ENCODE assay signal across 10 cellular contexts in the genomic region with DNA sequence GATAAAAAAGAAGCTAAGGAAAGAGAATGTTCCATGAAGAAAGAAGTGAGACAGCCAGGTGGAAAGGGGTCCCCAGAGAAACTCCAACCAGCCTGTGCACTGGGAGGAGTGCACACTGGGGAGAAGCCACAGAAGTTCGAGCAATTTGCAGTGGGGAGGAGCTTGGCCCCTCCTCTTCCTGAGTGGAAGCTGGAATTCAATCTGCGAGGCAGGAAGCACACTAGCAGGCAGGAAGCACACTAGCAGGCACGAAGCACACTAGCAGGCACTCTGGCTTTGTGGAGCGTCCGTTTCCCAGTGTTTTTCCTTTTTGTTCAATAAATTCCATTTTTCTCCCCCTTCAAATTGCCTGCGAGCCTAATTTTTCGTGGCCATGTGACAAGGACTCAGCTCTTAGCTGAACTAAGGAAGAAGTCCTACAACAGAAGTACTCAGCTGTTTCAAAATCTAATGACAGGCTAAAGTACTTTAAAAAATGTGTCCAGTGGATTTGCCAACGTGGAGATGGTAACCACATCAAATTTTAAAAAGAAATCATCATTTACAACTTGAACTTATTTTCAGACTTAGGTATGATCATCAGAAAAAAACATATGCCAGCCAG. TPM values are rescaled to one million over a fixed set of nuclear protein-coding genes. Genes with fewer than 3 reads are reported as not detected.
DNase-seq lines count a peak whose midpoint lies in the region; ATAC-seq and TF ChIP-seq lines count a peak whose summit lies in the region.
"Had no signal": no experiment of that assay in that cellular context is flagged by ENCODE, and none has a peak within 500 bp of the region (broad histone marks: within the 10 kb centered on the region; RNA-seq: fewer than 3 reads in every experiment).

No MANE protein-coding gene starts in this region.

- no peak for TF ChIP-seq CTCF in HFFc6 (IDR thresholded peaks at IDR 0.05)

- intact Hi-C loops in left cardiac atrium (cut with DNase I) = no loop called here

- no peaks in the 10 kb centered on the region for H3K9me3 Mint-ChIP-seq in HFFc6
- no peaks in the 10 kb centered on the region for H3K9me3 Mint-ChIP-seq in activated CD8-positive, alpha-beta T cell treated with anti-CD3 and anti-CD28 coated beads, Interleukin-2, amount 10 ng/mL, durations not matched to agents 7 days and 5 days (ENCODE audit: insufficient read depth)
- H3K9me3 Mint-ChIP-seq: activated B cell treated with CpG ODN at 0.5 μM for 24 hours, naive B cell had no signal

- H3K27me3 Mint-ChIP-seq in HFFc6 (ENCODE audit: insufficient read depth) = no peaks in the 10 kb centered on the region
- no peaks in the 10 kb centered on the region for H3K27me3 Mint-ChIP-seq in activated CD8-positive, alpha-beta T cell treated with anti-CD3 and anti-CD28 coated beads, Interleukin-2, amount 10 ng/mL, durations not matched to agents 7 days and 5 days (ENCODE audit: low read depth)
- H3K27me3 Mint-ChIP-seq: activated B cell treated with CpG ODN at 0.5 μM for 24 hours, naive B cell had no signal

- no peaks in the 10 kb centered on the region for H3K4me1 ChIP-seq in skeletal muscle tissue (ENCODE audit: control insufficient read depth in 3 of 3, insufficient read depth in 3 of 3, low read length in 3 of 3)

- H3K27ac Mint-ChIP-seq in HFFc6 = peak overlapping the region; percentile 81
- peak overlapping the region; percentile 67 for H3K27ac Mint-ChIP-seq in activated CD8-positive, alpha-beta T cell treated with anti-CD3 and anti-CD28 coated beads, Interleukin-2, amount 10 ng/mL, durations not matched to agents 7 days and 5 days
- H3K27ac Mint-ChIP-seq: activated B cell treated with CpG ODN at 0.5 μM for 24 hours had no signal

- TF ChIP-seq POLR2A in erythroblast (IDR thresholded peaks at IDR 0.05; ENCODE audit: low read length) = no peak

- CTCF ChIA-PET in activated CD8-positive, alpha-beta T cell treated with anti-CD3 and anti-CD28 coated beads, Interleukin-2, amount 10 ng/mL, durations not matched to agents 7 days and 5 days (lab: Charles Lee) = no interaction called here

- no peak for ATAC-seq in activated CD8-positive, alpha-beta T cell treated with anti-CD3 and anti-CD28 coated beads, Interleukin-2, amount 10 ng/mL, durations not matched to agents 7 days and 5 days
- ATAC-seq in left cardiac atrium = peak; percentile 96

- H3K36me3 ChIP-seq in skeletal muscle tissue (ENCODE audit: control insufficient read depth in 3 of 3, insufficient read depth in 3 of 3, low read length in 3 of 3) = peaks cover 3 to 16% (median 11%) of the 10 kb centered on the region in 3 donors

- H3K27ac ChIP-seq in skeletal muscle tissue (ENCODE audit: low read depth, low read length) = peak overlapping the region; percentile 62

- H3K4me3 Mint-ChIP-seq in HFFc6 = peak overlapping the region; percentile 23; the same call in 1 of the 2 replicates
- H3K4me3 Mint-ChIP-seq in activated CD8-positive, alpha-beta T cell treated with anti-CD3 and anti-CD28 coated beads, Interleukin-2, amount 10 ng/mL, durations not matched to agents 7 days and 5 days = no peak overlapping the region
- H3K4me3 Mint-ChIP-seq: activated B cell treated with CpG ODN at 0.5 μM for 24 hours, naive B cell had no signal

- no peak overlapping the region for H3K4me3 ChIP-seq in skeletal muscle tissue (ENCODE audit: low read length in 3 of 3)

- H3K9me3 ChIP-seq in skeletal muscle tissue (ENCODE audit: control insufficient read depth in 3 of 3, low read length in 3 of 3) = no peaks in the 10 kb centered on the region

- H3K9ac ChIP-seq in skeletal muscle tissue (ENCODE audit: low read depth in 1 of 3, low read length in 3 of 3) = peak overlapping the region; percentile 0 to 69 (median 45)

- H3K27me3 ChIP-seq in skeletal muscle tissue (ENCODE audit: control insufficient read depth in 3 of 3, insufficient read depth in 3 of 3, low read length in 3 of 3) = no peaks in the 10 kb centered on the region

- POLR2A ChIA-PET in activated CD8-positive, alpha-beta T cell treated with anti-CD3 and anti-CD28 coated beads, Interleukin-2, amount 10 ng/mL, durations not matched to agents 7 days and 5 days (lab: Charles Lee) = interaction anchor here (1.4 kb wide), 1 partner anchor 23 kb away, joined by 5 read pairs; the partner anchor contains the start of gene CEP76

- H3K36me3 Mint-ChIP-seq in HFFc6 (ENCODE audit: low read depth) = peaks cover 3% of the 10 kb centered on the region
- H3K36me3 Mint-ChIP-seq in activated CD8-positive, alpha-beta T cell treated with anti-CD3 and anti-CD28 coated beads, Interleukin-2, amount 10 ng/mL, durations not matched to agents 7 days and 5 days (ENCODE audit: low read depth) = peaks cover 28% of the 10 kb centered on the region

- H3K4me1 Mint-ChIP-seq in HFFc6 (ENCODE audit: low read depth) = peaks cover 11% of the 10 kb centered on the region
- H3K4me1 Mint-ChIP-seq in activated CD8-positive, alpha-beta T cell treated with anti-CD3 and anti-CD28 coated beads, Interleukin-2, amount 10 ng/mL, durations not matched to agents 7 days and 5 days (ENCODE audit: low read depth) = peaks cover 10% of the 10 kb centered on the region
- H3K4me1 Mint-ChIP-seq: activated B cell treated with CpG ODN at 0.5 μM for 24 hours, naive B cell had no signal

- DNase-seq in HFFc6 = no peak
- no peak for DNase-seq in activated CD8-positive, alpha-beta T cell treated with anti-CD3 and anti-CD28 coated beads, Interleukin-2, amount 10 ng/mL, durations not matched to agents 7 days and 5 days
- DNase-seq in left cardiac atrium = peak; percentile 78
- DNase-seq in NCI-H1436 treated with DMSO at 0.1 percent for 48 hours (lab: John Stamatoyannopoulos, UW) = no peak
- DNase-seq in GOT3 (lab: John Stamatoyannopoulos, UW) = no peak
- DNase-seq in RKO (ENCODE audit: low spot score) = no peak
- DNase-seq in erythroblast (lab: John Stamatoyannopoulos, UW) = no peak
- DNase-seq: activated B cell treated with CpG ODN at 0.5 μM for 24 hours, naive B cell had no signal

RNA-seq across cellular contexts. Expression of gene SPIRE1, which starts 21.4 kb away (rescaled TPM):
- total RNA-seq in HFFc6 (2021; fragmentation: NEBNext Ultra II Directional; extraction: Animal tissue kit (Norgen Biotek cat#: 25700)) = 10 to 100 TPM; 22.2 to 33.7 (median 28.2) TPM
- 1 to 10 TPM; 2.5 to 2.7 TPM for total RNA-seq in activated CD8-positive, alpha-beta T cell treated with anti-CD3 and anti-CD28 coated beads, Interleukin-2, amount 10 ng/mL, durations not matched to agents 7 days and 5 days
- total RNA-seq in left cardiac atrium (10 to 100 TPM; 31.5 to 46.4 TPM), skeletal muscle tissue (15.1 TPM)

RNA-seq across cellular contexts. Expression of gene CEP76, which starts 23.2 kb away (rescaled TPM):
- total RNA-seq in HFFc6 (2021; fragmentation: NEBNext Ultra II Directional; extraction: Animal tissue kit (Norgen Biotek cat#: 25700)) = 1 to 10 TPM; 5.5 to 8.0 (median 7.6) TPM
- 10 to 100 TPM; 12.9 to 17.2 TPM for total RNA-seq in activated CD8-positive, alpha-beta T cell treated with anti-CD3 and anti-CD28 coated beads, Interleukin-2, amount 10 ng/mL, durations not matched to agents 7 days and 5 days
- total RNA-seq in left cardiac atrium (1 to 10 TPM; 3.9 to 5.7 TPM), skeletal muscle tissue (8.4 TPM)

RNA-seq across cellular contexts. Expression of gene PSMG2, which starts 23.6 kb away (rescaled TPM):
- total RNA-seq in HFFc6 (2021; fragmentation: NEBNext Ultra II Directional; extraction: Animal tissue kit (Norgen Biotek cat#: 25700)) = 10 to 100 TPM; 55.9 to 78.3 (median 70.4) TPM
- 100 to 1,000 TPM; 104 to 108 TPM for total RNA-seq in activated CD8-positive, alpha-beta T cell treated with anti-CD3 and anti-CD28 coated beads, Interleukin-2, amount 10 ng/mL, durations not matched to agents 7 days and 5 days
- total RNA-seq in left cardiac atrium (10 to 100 TPM; 43.8 to 45.9 TPM), skeletal muscle tissue (64.2 TPM)
